8 cellular contexts compared by ENCODE assay signal in the genomic region with DNA sequence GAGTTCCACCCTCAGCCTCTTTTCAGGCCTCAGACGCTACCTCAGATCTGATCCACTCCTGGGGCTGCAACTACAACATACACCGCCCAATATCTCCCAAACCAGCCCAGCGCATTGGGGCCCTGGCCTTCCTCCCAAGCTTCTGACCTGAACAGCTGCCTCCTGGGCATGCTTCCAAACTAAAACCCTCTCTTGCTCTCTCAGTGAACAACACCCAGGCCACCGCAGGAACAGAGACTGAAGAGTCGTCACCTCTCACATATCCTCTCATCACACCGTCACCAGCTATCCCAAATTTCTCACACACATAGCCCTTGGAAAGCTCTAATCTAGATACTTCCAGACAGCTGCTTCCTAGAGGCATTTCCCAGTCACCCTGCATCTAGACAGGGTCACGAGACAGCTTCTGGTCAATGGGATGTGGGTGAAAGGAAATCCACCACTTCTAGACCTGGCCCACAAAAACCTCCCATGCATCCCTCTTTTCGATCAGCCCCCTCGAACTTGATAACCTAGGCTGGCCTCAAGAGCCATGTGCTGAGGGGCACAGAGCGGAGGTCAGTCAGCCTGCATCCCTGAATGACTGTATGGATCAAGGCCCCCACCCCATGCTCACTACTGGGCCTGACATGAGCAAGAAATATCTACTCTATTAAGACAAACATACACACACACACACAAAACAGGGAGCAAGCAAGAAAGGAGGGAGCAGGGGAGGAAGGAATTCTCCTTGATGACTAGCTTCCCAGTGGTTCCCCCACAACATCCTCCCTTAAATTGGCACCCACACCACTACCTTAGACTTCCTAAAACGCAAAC. TPM values are rescaled to one million over a fixed set of nuclear protein-coding genes. Genes with fewer than 3 reads are reported as not detected.
DNase-seq lines count a peak whose midpoint lies in the region; ATAC-seq and TF ChIP-seq lines count a peak whose summit lies in the region.

No MANE protein-coding gene starts in this region.

- no peak overlapping the region; a peak in 1 of 4 replicates for H3K4me3 ChIP-seq in HCT116 (replicated peaks in 1 of 2; ENCODE audit: low read depth in 1 of 2, low read length in 2 of 2)
- H3K4me3 ChIP-seq in fibroblast of villous mesenchyme (ENCODE audit: low read depth, low read length), result peak overlapping the region; percentile 74
- H3K4me3 ChIP-seq in skeletal muscle cell (ENCODE audit: low read depth, low read length), result no peak overlapping the region

- CTCF ChIA-PET in HCT116 (lab: Charles Lee), result no interaction called here
- CTCF ChIA-PET in RWPE1 (lab: Yijun Ruan, JAX), result no interaction called here

- no peak overlapping the region for H2AFZ ChIP-seq in HCT116 (ENCODE audit: low read depth, low read length, poor library complexity, severe bottlenecking)

- no peak overlapping the region for H3K9ac ChIP-seq in HCT116 (ENCODE audit: low read length)

- 0 out of 4 replicates have a peak, but pooled peaks cover 0 to 3% of the 10 kb centered on the region in 2 experiments for H3K36me3 ChIP-seq in HCT116 (ENCODE audit: control insufficient read depth in 1 of 2, insufficient read depth in 2 of 2, low read length in 2 of 2)

- H3K4me1 ChIP-seq in HCT116 (ENCODE audit: control insufficient read depth in 1 of 2, insufficient read depth in 2 of 2, low read length in 2 of 2), result peaks cover 25 to 54% of the 10 kb centered on the region in 2 experiments

- peak overlapping the region; percentile 92 for H3K4me2 ChIP-seq in HCT116 (ENCODE audit: low read length)

- RAD21 ChIA-PET in HCT116 (lab: Charles Lee; ENCODE audit: low non-redundant PET in 1 of 2, low total read pairs in 2 of 2, uncharacterized antibody in 2 of 2, unreplicated experiment in 2 of 2), result no interaction called here

- no peak for TF ChIP-seq POLR2A in HCT116 (IDR thresholded peaks at IDR 0.05; ENCODE audit: borderline replicate concordance, extremely low read depth, insufficient read depth, insufficient read length)

- TF ChIP-seq RAD21 in HCT116 (IDR thresholded peaks at IDR 0.05; ENCODE audit: low read depth), result no peak

- TSS peak; percentile 38 for BruUV-seq in HCT116 (replicated peaks; lab: Mats Ljungman, UMichigan)

- POLR2A ChIA-PET in HCT116 (lab: Charles Lee), result no interaction called here
- POLR2A ChIA-PET in RWPE1 (lab: Yijun Ruan, JAX; ENCODE audit: low non-redundant PET), result no interaction called here

- no peak for ATAC-seq in HCT116

- intact Hi-C loops in HCT116 (cut with micrococcal nuclease), result loop anchor here (5.0 kb wide), 1 partner anchor 116 kb away; a partner anchor contains a TSS

- no peaks in the 10 kb centered on the region for H4K20me1 ChIP-seq in HCT116 (ENCODE audit: insufficient read depth)

- H3K9me3 ChIP-seq in HCT116 (ENCODE audit: control insufficient read depth in 1 of 2, insufficient read depth in 1 of 2, low read depth in 1 of 2, low read length in 2 of 2), result no peaks in the 10 kb centered on the region

- no peaks in the 10 kb centered on the region for H3K9me2 ChIP-seq in HCT116 (ENCODE audit: insufficient read depth)

- no peaks in the 10 kb centered on the region for H3K27me3 ChIP-seq in HCT116 (ENCODE audit: insufficient read depth, low read length)

- no peak for TF ChIP-seq CTCF in HCT116 (IDR thresholded peaks at IDR 0.05 in 2 of 3, conservative IDR thresholded peaks at IDR 0.05 in 1 of 3; ENCODE audit: borderline replicate concordance in 1 of 3, insufficient read depth in 1 of 3, low read depth in 2 of 3, low read length in 2 of 3)
- TF ChIP-seq CTCF in RWPE1 (conservative IDR thresholded peaks at IDR 0.05; ENCODE audit: low read depth), result no peak
- no peak for TF ChIP-seq CTCF in fibroblast of villous mesenchyme (IDR thresholded peaks at IDR 0.05; ENCODE audit: insufficient read depth, low read depth, low read length)

- DNase-seq in HCT116 (ENCODE audit: low read depth, low spot score) (no peak), RWPE1 (ENCODE audit: low spot score) (no peak), fibroblast of villous mesenchyme (ENCODE audit: low read depth) (peak; percentile 91), skeletal muscle cell (ENCODE audit: low read depth) (peak; percentile 49), COLO829 (ENCODE audit: low spot score) (no peak), NCI-H187 (lab: John Stamatoyannopoulos, UW) (no peak), T-helper 9 cell (no peak)
- DNase-seq in activated CD4-positive, alpha-beta T cell treated with anti-CD3 and anti-CD28 coated beads, Interleukin-2, amount 50 U/mL, for 4 hours, result no peak

- peaks cover 12% of the 10 kb centered on the region; the same call in 1 of the 2 replicates for H3K79me2 ChIP-seq in HCT116 (ENCODE audit: insufficient read depth, low read length)

- H3K27ac ChIP-seq in HCT116 (ENCODE audit: low read depth, low read length) (no peak overlapping the region), RWPE1 (peak overlapping the region; percentile 77)

TF ChIP-seq in HCT116, 20 proteins besides CTCF, POLR2A, EP300 and RAD21:
- TF ChIP-seq SP1 (IDR thresholded peaks at IDR 0.05; ENCODE audit: low read depth) (no peak), ZNF274 (IDR thresholded peaks at IDR 0.05; ENCODE audit: low read depth, low read length) (no peak), CEBPB (IDR thresholded peaks at IDR 0.05; ENCODE audit: low read depth) (no peak), EZH2 (IDR thresholded peaks at IDR 0.05) (no peak), SRF (IDR thresholded peaks at IDR 0.05; ENCODE audit: low read depth) (no peak), JUND (IDR thresholded peaks at IDR 0.05) (no peak), SIN3A (IDR thresholded peaks at IDR 0.05; ENCODE audit: low read depth) (no peak), TCF7L2 (IDR thresholded peaks at IDR 0.05; ENCODE audit: borderline replicate concordance, extremely low read depth, insufficient read depth, insufficient read length) (no peak), POLR2AphosphoS5 (IDR thresholded peaks at IDR 0.05; ENCODE audit: low read depth, low read length) (no peak), EGR1 (IDR thresholded peaks at IDR 0.05; ENCODE audit: low read depth) (no peak), EZH2phosphoT487 (IDR thresholded peaks at IDR 0.05; ENCODE audit: borderline replicate concordance) (no peak), ZFX (IDR thresholded peaks at IDR 0.05) (no peak), CBX3 (IDR thresholded peaks at IDR 0.05; ENCODE audit: low read depth) (no peak), FOSL1 (IDR thresholded peaks at IDR 0.05; ENCODE audit: low read depth) (no peak), ELF1 (IDR thresholded peaks at IDR 0.05; ENCODE audit: borderline replicate concordance, low read depth) (no peak)
- TF ChIP-seq, protein P1, sequence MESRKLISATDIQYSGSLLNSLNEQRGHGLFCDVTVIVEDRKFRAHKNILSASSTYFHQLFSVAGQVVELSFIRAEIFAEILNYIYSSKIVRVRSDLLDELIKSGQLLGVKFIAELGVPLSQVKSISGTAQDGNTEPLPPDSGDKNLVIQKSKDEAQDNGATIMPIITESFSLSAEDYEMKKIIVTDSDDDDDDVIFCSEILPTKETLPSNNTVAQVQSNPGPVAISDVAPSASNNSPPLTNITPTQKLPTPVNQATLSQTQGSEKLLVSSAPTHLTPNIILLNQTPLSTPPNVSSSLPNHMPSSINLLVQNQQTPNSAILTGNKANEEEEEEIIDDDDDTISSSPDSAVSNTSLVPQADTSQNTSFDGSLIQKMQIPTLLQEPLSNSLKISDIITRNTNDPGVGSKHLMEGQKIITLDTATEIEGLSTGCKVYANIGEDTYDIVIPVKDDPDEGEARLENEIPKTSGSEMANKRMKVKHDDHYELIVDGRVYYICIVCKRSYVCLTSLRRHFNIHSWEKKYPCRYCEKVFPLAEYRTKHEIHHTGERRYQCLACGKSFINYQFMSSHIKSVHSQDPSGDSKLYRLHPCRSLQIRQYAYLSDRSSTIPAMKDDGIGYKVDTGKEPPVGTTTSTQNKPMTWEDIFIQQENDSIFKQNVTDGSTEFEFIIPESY (IDR thresholded peaks at IDR 0.05; ENCODE audit: extremely low read depth, insufficient replicate concordance, low read length), result no peak
- TF ChIP-seq, protein P2, sequence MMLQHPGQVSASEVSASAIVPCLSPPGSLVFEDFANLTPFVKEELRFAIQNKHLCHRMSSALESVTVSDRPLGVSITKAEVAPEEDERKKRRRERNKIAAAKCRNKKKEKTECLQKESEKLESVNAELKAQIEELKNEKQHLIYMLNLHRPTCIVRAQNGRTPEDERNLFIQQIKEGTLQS (IDR thresholded peaks at IDR 0.05), result no peak
- TF ChIP-seq, protein P3, sequence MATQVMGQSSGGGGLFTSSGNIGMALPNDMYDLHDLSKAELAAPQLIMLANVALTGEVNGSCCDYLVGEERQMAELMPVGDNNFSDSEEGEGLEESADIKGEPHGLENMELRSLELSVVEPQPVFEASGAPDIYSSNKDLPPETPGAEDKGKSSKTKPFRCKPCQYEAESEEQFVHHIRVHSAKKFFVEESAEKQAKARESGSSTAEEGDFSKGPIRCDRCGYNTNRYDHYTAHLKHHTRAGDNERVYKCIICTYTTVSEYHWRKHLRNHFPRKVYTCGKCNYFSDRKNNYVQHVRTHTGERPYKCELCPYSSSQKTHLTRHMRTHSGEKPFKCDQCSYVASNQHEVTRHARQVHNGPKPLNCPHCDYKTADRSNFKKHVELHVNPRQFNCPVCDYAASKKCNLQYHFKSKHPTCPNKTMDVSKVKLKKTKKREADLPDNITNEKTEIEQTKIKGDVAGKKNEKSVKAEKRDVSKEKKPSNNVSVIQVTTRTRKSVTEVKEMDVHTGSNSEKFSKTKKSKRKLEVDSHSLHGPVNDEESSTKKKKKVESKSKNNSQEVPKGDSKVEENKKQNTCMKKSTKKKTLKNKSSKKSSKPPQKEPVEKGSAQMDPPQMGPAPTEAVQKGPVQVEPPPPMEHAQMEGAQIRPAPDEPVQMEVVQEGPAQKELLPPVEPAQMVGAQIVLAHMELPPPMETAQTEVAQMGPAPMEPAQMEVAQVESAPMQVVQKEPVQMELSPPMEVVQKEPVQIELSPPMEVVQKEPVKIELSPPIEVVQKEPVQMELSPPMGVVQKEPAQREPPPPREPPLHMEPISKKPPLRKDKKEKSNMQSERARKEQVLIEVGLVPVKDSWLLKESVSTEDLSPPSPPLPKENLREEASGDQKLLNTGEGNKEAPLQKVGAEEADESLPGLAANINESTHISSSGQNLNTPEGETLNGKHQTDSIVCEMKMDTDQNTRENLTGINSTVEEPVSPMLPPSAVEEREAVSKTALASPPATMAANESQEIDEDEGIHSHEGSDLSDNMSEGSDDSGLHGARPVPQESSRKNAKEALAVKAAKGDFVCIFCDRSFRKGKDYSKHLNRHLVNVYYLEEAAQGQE (IDR thresholded peaks at IDR 0.05; ENCODE audit: low read depth), result no peak
- TF ChIP-seq, protein P4, sequence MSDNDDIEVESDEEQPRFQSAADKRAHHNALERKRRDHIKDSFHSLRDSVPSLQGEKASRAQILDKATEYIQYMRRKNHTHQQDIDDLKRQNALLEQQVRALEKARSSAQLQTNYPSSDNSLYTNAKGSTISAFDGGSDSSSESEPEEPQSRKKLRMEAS (IDR thresholded peaks at IDR 0.05), result no peak

RNA-seq across cellular contexts. Expression of a gene that starts 1.8 kb away (rescaled TPM):
- total RNA-seq in HCT116 (2021; ENCODE audit: unreplicated experiment) (17.7 TPM), fibroblast of villous mesenchyme (25.4 and 27.2 TPM in 2 replicates)
- polyA plus RNA-seq in HCT116 (2012), result 11.4 and 17.3 TPM in 2 replicates

Comparison
In these comparisons a context has a peak if more than half of its experiments do, and no peak if none do; other contexts are left out.
1. DNase-seq: peak in fibroblast of villous mesenchyme (single experiment) and skeletal muscle cell (single experiment); none in HCT116 (single experiment), RWPE1 (single experiment), COLO829 (single experiment), NCI-H187 (0 of 2), T-helper 9 cell (single experiment) and activated CD4-positive, alpha-beta T cell treated with anti-CD3 and anti-CD28 coated beads, Interleukin-2, amount 50 U/mL, for 4 hours (0 of 2).